Comparison of ENCODE assay signal across 12 cellular contexts in genomic region chr12:6072302-6072752, GRCh38. TPM values are rescaled to one million over a fixed set of nuclear protein-coding genes. Genes with fewer than 3 reads are reported as not detected.
A peak's percentile ranks its signal among the peaks of the same experiment; 100 is the strongest.
DNase-seq lines count a peak whose midpoint lies in the region; ATAC-seq, FAIRE-seq and TF ChIP-seq lines count a peak whose summit lies in the region.
"Had no signal": no experiment of that assay in that cellular context is flagged by ENCODE, and none has a peak within 500 bp of the region (broad histone marks: within the 10 kb centered on the region; RNA-seq: fewer than 3 reads in every experiment).

No MANE protein-coding gene starts in this region.

- no peaks in the 10 kb centered on the region for H3K79me2 ChIP-seq in astrocyte (ENCODE audit: insufficient read depth, low read length)

- H3K36me3 Mint-ChIP-seq in astrocyte (ENCODE audit: low read depth, unreplicated experiment) = no peaks in the 10 kb centered on the region
- no peaks in the 10 kb centered on the region for H3K36me3 Mint-ChIP-seq in activated naive CD8-positive, alpha-beta T cell treated with anti-CD3 and anti-CD28 coated beads, Interleukin-2, amount 50 U/mL, for 24 hours (ENCODE audit: low read depth)
- H3K36me3 Mint-ChIP-seq: brain had no signal

- intact Hi-C loops in gastrocnemius medialis (cut with DNase I; ENCODE audit: low total_unique reads) (no loop called here), head of caudate nucleus (cut with DNase I) (no loop called here)

- peak overlapping the region; percentile 16 for H3K27ac Mint-ChIP-seq in astrocyte (ENCODE audit: unreplicated experiment)
- no peak overlapping the region for H3K27ac Mint-ChIP-seq in activated naive CD8-positive, alpha-beta T cell treated with anti-CD3 and anti-CD28 coated beads, Interleukin-2, amount 50 U/mL, for 24 hours

- H3K27me3 Mint-ChIP-seq in astrocyte (ENCODE audit: low read depth, unreplicated experiment) = peaks cover 11% of the 10 kb centered on the region
- H3K27me3 Mint-ChIP-seq in activated naive CD8-positive, alpha-beta T cell treated with anti-CD3 and anti-CD28 coated beads, Interleukin-2, amount 50 U/mL, for 24 hours = peaks cover 52% of the 10 kb centered on the region

- no peak for FAIRE-seq in astrocyte (lab: Jason Lieb, UNC)

- H3K4me3 ChIP-seq in astrocyte (ENCODE audit: insufficient read depth, low read depth, low read length) = no peak overlapping the region
- no peak overlapping the region for H3K4me3 ChIP-seq in gastrocnemius medialis
- H3K4me3 ChIP-seq: uterus had no signal

- H3K36me3 ChIP-seq in astrocyte (ENCODE audit: insufficient read depth, low read length) (no peaks in the 10 kb centered on the region), gastrocnemius medialis (no peaks in the 10 kb centered on the region)
- H3K36me3 ChIP-seq: uterus had no signal

- no peak for TF ChIP-seq POLR2A in gastrocnemius medialis (IDR thresholded peaks at IDR 0.05)

- no peak overlapping the region for H3K4me2 ChIP-seq in astrocyte (ENCODE audit: low read length)

- H3K9ac ChIP-seq in astrocyte (ENCODE audit: low read length) = no peak overlapping the region

- H3K27me3 ChIP-seq in astrocyte (ENCODE audit: insufficient read depth, low read length) (no peaks in the 10 kb centered on the region), gastrocnemius medialis (peaks cover 0 to 7% (median 4%) of the 10 kb centered on the region in 3 donors)
- H3K27me3 ChIP-seq: uterus had no signal

- H3K9me3 Mint-ChIP-seq in astrocyte (ENCODE audit: unreplicated experiment) = no peaks in the 10 kb centered on the region
- H3K9me3 Mint-ChIP-seq in activated naive CD8-positive, alpha-beta T cell treated with anti-CD3 and anti-CD28 coated beads, Interleukin-2, amount 50 U/mL, for 24 hours = no peaks in the 10 kb centered on the region

- in situ Hi-C loops in gastrocnemius medialis (cut with MboI; ENCODE audit: low sequenced_read_pairs in 4 of 4) = no loop called here

- no peak overlapping the region for H3K4me3 Mint-ChIP-seq in astrocyte (ENCODE audit: unreplicated experiment)
- no peak overlapping the region for H3K4me3 Mint-ChIP-seq in activated naive CD8-positive, alpha-beta T cell treated with anti-CD3 and anti-CD28 coated beads, Interleukin-2, amount 50 U/mL, for 24 hours
- H3K4me3 Mint-ChIP-seq: brain had no signal

- no peak overlapping the region for H2AFZ ChIP-seq in astrocyte (ENCODE audit: low read depth, low read length)

- ATAC-seq in gastrocnemius medialis = peak in 1 of 2 donors; percentile 42
- no peak for ATAC-seq in activated naive CD8-positive, alpha-beta T cell treated with anti-CD3 and anti-CD28 coated beads, Interleukin-2, amount 50 U/mL, for 24 hours

- H3K4me1 ChIP-seq in astrocyte (ENCODE audit: insufficient read depth, low read length) (peaks cover 24% of the 10 kb centered on the region), gastrocnemius medialis (peaks cover 0 to 9% of the 10 kb centered on the region in 2 donors)

- peaks cover 38% of the 10 kb centered on the region for H3K4me1 Mint-ChIP-seq in astrocyte (ENCODE audit: low read depth, unreplicated experiment)
- peaks cover 40% of the 10 kb centered on the region for H3K4me1 Mint-ChIP-seq in activated naive CD8-positive, alpha-beta T cell treated with anti-CD3 and anti-CD28 coated beads, Interleukin-2, amount 50 U/mL, for 24 hours

- H3K27ac ChIP-seq in astrocyte (ENCODE audit: low read depth, low read length) (no peak overlapping the region), gastrocnemius medialis (peak overlapping the region in 3 of 4 donors; percentile 50 to 63 (median 55))

- no peaks in the 10 kb centered on the region for H4K20me1 ChIP-seq in astrocyte (ENCODE audit: insufficient read depth, low read length)

- H3K9me3 ChIP-seq in astrocyte (ENCODE audit: insufficient read depth, low read depth, low read length) (no peaks in the 10 kb centered on the region), gastrocnemius medialis (no peaks in the 10 kb centered on the region)
- H3K9me3 ChIP-seq: uterus had no signal

- DNase-seq in HT-29 (ENCODE audit: low spot score) (peak; percentile 36), astrocyte (ENCODE audit: low read depth) (peak; percentile 67), glomerular visceral epithelial cell (ENCODE audit: extremely low spot score) (peak; percentile 9), gastrocnemius medialis (no peak), head of caudate nucleus (no peak), epidermal melanocyte (ENCODE audit: insufficient read length, low spot score) (no peak)
- no peak for DNase-seq in activated naive CD8-positive, alpha-beta T cell treated with anti-CD3 and anti-CD28 coated beads, Interleukin-2, amount 50 U/mL, for 24 hours
- DNase-seq: DMS 273 treated with DMSO at 0.1 percent for 48 hours, NCI-H2081 treated with DMSO at 0.1 percent for 48 hours, uterus had no signal

- peak; percentile 20 for TF ChIP-seq CTCF in astrocyte (IDR thresholded peaks at IDR 0.05; ENCODE audit: insufficient read depth, low read depth, low read length)
- no peak for TF ChIP-seq CTCF in gastrocnemius medialis (IDR thresholded peaks at IDR 0.05 in 4 of 5, conservative IDR thresholded peaks at IDR 0.05 in 1 of 5)

RNA-seq across cellular contexts. Expression of gene VWF, which starts 52.1 kb away (rescaled TPM):
- total RNA-seq in HT-29 (2014; rRNA removed; shearing (Covaris generic)) = under 0.01 TPM in 1 of 2 replicates, not detected in the other
- 0.23 and 0.82 TPM in 2 replicates for total RNA-seq in astrocyte
- 100 to 1,000 TPM in 2 of 4 donors, 10 to 100 TPM in 2; 78.8 to 118 (median 101) TPM for total RNA-seq in gastrocnemius medialis
- total RNA-seq: HT1080 had no signal

Comparison
In these comparisons a context has a peak if more than half of its experiments do, and no peak if none do; other contexts are left out.
1. DNase-seq: peak in HT-29 (single experiment), astrocyte (single experiment) and glomerular visceral epithelial cell (single experiment); none in gastrocnemius medialis (0 of 2), head of caudate nucleus (0 of 42), epidermal melanocyte (single experiment) and activated naive CD8-positive, alpha-beta T cell treated with anti-CD3 and anti-CD28 coated beads, Interleukin-2, amount 50 U/mL, for 24 hours (single experiment).
2. RNA of gene VWF, which starts 52.1 kb away (total RNA-seq): 78.8 to 118 TPM in gastrocnemius medialis; 0.23 to 0.82 TPM in astrocyte and under 0.01 TPM in HT-29; every median in the first group is over 10 times any median in the second.